Comparison of ENCODE assay signal across 9 cellular contexts in genomic region chr2:216113572-216113971, GRCh38. TPM values are rescaled to one million over a fixed set of nuclear protein-coding genes. Genes with fewer than 3 reads are reported as not detected.
DNase-seq lines count a peak whose midpoint lies in the region; ATAC-seq and TF ChIP-seq lines count a peak whose summit lies in the region.
"Had no signal": no experiment of that assay in that cellular context is flagged by ENCODE, and none has a peak within 500 bp of the region (broad histone marks: within the 10 kb centered on the region; RNA-seq: fewer than 3 reads in every experiment).

No MANE protein-coding gene starts in this region.

- no peaks in the 10 kb centered on the region for H3K27me3 Mint-ChIP-seq in effector memory CD8-positive, alpha-beta T cell
- no peaks in the 10 kb centered on the region for H3K27me3 Mint-ChIP-seq in CD4-positive, alpha-beta T cell

- peaks cover 61 to 90% of the 10 kb centered on the region in 2 donors for H3K4me1 Mint-ChIP-seq in effector memory CD8-positive, alpha-beta T cell (ENCODE audit: low read depth in 2 of 2)
- H3K4me1 Mint-ChIP-seq in CD4-positive, alpha-beta T cell (ENCODE audit: low read depth): peaks cover 95% of the 10 kb centered on the region

- H3K27ac ChIP-seq in CD4-positive, alpha-beta T cell (ENCODE audit: low read depth, low read length): no peak overlapping the region
- no peak overlapping the region for H3K27ac ChIP-seq in right cardiac atrium (ENCODE audit: low read length)

- ATAC-seq in GM21367 (IDR thresholded peaks at IDR 0.05; ENCODE audit: unreplicated experiment): peak; percentile 73
- ATAC-seq in HG03439 (IDR thresholded peaks at IDR 0.05; ENCODE audit: unreplicated experiment): peak; percentile 65
- ATAC-seq in effector memory CD8-positive, alpha-beta T cell (replicated peaks): no peak
- ATAC-seq in CD4-positive, alpha-beta T cell (ENCODE audit: poor library complexity): no peak
- no peak for ATAC-seq in right cardiac atrium

- H3K9me3 ChIP-seq in CD4-positive, alpha-beta T cell (ENCODE audit: control insufficient read depth, low read length): no peaks in the 10 kb centered on the region
- H3K9me3 ChIP-seq in right cardiac atrium (ENCODE audit: control insufficient read depth, low read length): no peaks in the 10 kb centered on the region

- peak overlapping the region; percentile 47 to 97 for H3K27ac Mint-ChIP-seq in effector memory CD8-positive, alpha-beta T cell
- no peak overlapping the region for H3K27ac Mint-ChIP-seq in CD4-positive, alpha-beta T cell

- H3K4me1 ChIP-seq in right cardiac atrium (ENCODE audit: control insufficient read depth, insufficient read depth, low read length): peaks cover 2% of the 10 kb centered on the region

- H3K4me3 Mint-ChIP-seq in effector memory CD8-positive, alpha-beta T cell: peak overlapping the region in 1 of 2 donors; percentile 44
- H3K4me3 Mint-ChIP-seq in CD4-positive, alpha-beta T cell: no peak overlapping the region

- no peak overlapping the region for H3K4me3 ChIP-seq in right cardiac atrium (ENCODE audit: low read length)

- CTCF ChIA-PET in CD4-positive, alpha-beta T cell (lab: Charles Lee): interaction anchor here (1.5 to 1.9 kb wide), 2 partner anchors 10 to 54 kb away, joined by 3 to 12 read pairs; no protein-coding TSS in a partner anchor

- peaks cover 86% of the 10 kb centered on the region for H3K36me3 Mint-ChIP-seq in effector memory CD8-positive, alpha-beta T cell (ENCODE audit: insufficient read depth)
- peaks cover 93% of the 10 kb centered on the region for H3K36me3 Mint-ChIP-seq in CD4-positive, alpha-beta T cell (ENCODE audit: low read depth)

- intact Hi-C loops in CD4-positive, alpha-beta T cell (cut with DNase I, micrococcal nuclease): loop anchor here (2.0 to 10.0 kb wide), 3 partner anchors 31 to 384 kb away; partner anchors contain the start of gene RPL37A (in 1 of the 2)
- intact Hi-C loops in right cardiac atrium (cut with DNase I): no loop called here

- H3K27me3 ChIP-seq in CD4-positive, alpha-beta T cell (ENCODE audit: control insufficient read depth, insufficient read depth, low read length): no peaks in the 10 kb centered on the region
- no peaks in the 10 kb centered on the region for H3K27me3 ChIP-seq in right cardiac atrium (ENCODE audit: control insufficient read depth, insufficient read depth)

- H3K9me3 Mint-ChIP-seq in effector memory CD8-positive, alpha-beta T cell: no peaks in the 10 kb centered on the region
- H3K9me3 Mint-ChIP-seq in CD4-positive, alpha-beta T cell: no peaks in the 10 kb centered on the region

- 82% methylated on average over 3 of the region's 3 CpGs for WGBS in right cardiac atrium

- no peak for TF ChIP-seq CTCF in CD4-positive, alpha-beta T cell (IDR thresholded peaks at IDR 0.05)

- TF ChIP-seq POLR2A in GM15510 (IDR thresholded peaks at IDR 0.05; ENCODE audit: borderline replicate concordance, extremely low read depth, insufficient read length): peak; percentile 27

- POLR2A ChIA-PET in CD4-positive, alpha-beta T cell (lab: Charles Lee): interaction anchor here (2.2 kb wide), 1 partner anchor 56 kb away, joined by 7 read pairs; no protein-coding TSS in a partner anchor

- DNase-seq in effector memory CD8-positive, alpha-beta T cell: no peak
- DNase-seq in HuH-7 (ENCODE audit: low spot score): no peak
- DNase-seq in CD4-positive, alpha-beta T cell: no peak
- DNase-seq in H4 (ENCODE audit: low spot score): no peak
- DNase-seq in right cardiac atrium: no peak
- DNase-seq: IMR-90 had no signal

RNA-seq across cellular contexts. Expression of gene XRCC5, which starts 4.4 kb away (rescaled TPM):
- total RNA-seq in CD4-positive, alpha-beta T cell: 100 to 1,000 TPM; 126 to 129 TPM
- 328 and 390 TPM in 2 replicates for total RNA-seq in H4 (2014; rRNA removed; shearing (Covaris generic))
- total RNA-seq in right cardiac atrium: 100 to 1,000 TPM; 121 to 145 (median 129) TPM
- polyA plus RNA-seq in right cardiac atrium: 57.7 TPM

RNA-seq across cellular contexts. Expression of gene TMEM169, which starts 31.9 kb away (rescaled TPM):
- total RNA-seq in CD4-positive, alpha-beta T cell: under 1 TPM; 0.27 to 0.53 TPM
- 0.16 and 0.35 TPM in 2 replicates for total RNA-seq in H4 (2014; rRNA removed; shearing (Covaris generic))
- total RNA-seq in right cardiac atrium: under 1 TPM in 3 of 4 donors, not detected in 1; 0.17 to 0.42 (median 0.32) TPM
- 0.14 TPM for polyA plus RNA-seq in right cardiac atrium

RNA-seq across cellular contexts. Expression of gene PECR, which starts 32.0 kb away (rescaled TPM):
- total RNA-seq in CD4-positive, alpha-beta T cell: 10 to 100 TPM in 1 of 2 experiments, 1 to 10 TPM in 1; 9.1 to 10.3 TPM
- 12.8 and 21.8 TPM in 2 replicates for total RNA-seq in H4 (2014; rRNA removed; shearing (Covaris generic))
- 1 to 10 TPM; 2.9 to 7.9 (median 6.0) TPM for total RNA-seq in right cardiac atrium
- 5.1 TPM for polyA plus RNA-seq in right cardiac atrium

Comparison
In these comparisons a context has a peak if more than half of its experiments do, and no peak if none do; other contexts are left out.
1. ATAC-seq: peak in GM21367 (single experiment) and HG03439 (single experiment); none in effector memory CD8-positive, alpha-beta T cell (single experiment), CD4-positive, alpha-beta T cell (single experiment) and right cardiac atrium (0 of 2).
2. intact Hi-C loops: an anchor here in CD4-positive, alpha-beta T cell (2.0 to 10.0 kb wide); none called in right cardiac atrium.